ENCODE assay signal across 21 cellular contexts in the genomic region with DNA sequence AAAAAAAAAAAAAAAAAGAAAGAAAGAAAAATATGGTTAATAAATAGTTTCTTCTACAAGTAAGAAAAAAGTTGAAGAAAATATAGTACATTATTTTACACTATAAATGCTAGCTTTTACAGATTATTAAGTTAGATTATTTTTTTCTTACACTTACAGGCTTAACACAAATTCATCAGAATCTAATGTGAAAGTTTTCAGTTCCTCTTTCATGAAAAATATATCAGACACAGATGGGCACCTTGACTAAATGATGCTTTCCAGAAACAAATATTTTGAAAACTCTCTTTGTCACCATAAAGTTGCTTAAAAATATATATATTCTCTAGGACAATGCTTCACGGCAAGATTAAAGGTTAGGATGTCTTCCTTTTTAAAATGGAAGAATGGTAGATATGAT.
A peak's percentile ranks its signal among the peaks of the same experiment; 100 is the strongest.
DNase-seq lines count a peak whose midpoint lies in the region; ATAC-seq, FAIRE-seq and TF ChIP-seq lines count a peak whose summit lies in the region.
"Had no signal": no experiment of that assay in that cellular context is flagged by ENCODE, and none has a peak within 500 bp of the region (broad histone marks: within the 10 kb centered on the region; RNA-seq: fewer than 3 reads in every experiment).

No MANE protein-coding gene starts in this region.

- TF ChIP-seq POLR2A in GM12891 (IDR thresholded peaks at IDR 0.05; ENCODE audit: low read depth, low read length), result no peak

- H3K27ac ChIP-seq in mammary epithelial cell (ENCODE audit: insufficient read depth, low read depth, low read length) (no peak overlapping the region), mesenchymal stem cell (ENCODE audit: low read length, poor library complexity, severe bottlenecking) (no peak overlapping the region)
- H3K27ac ChIP-seq: 22Rv1 had no signal

- CTCF ChIA-PET in mammary epithelial cell (lab: Charles Lee; ENCODE audit: low non-redundant PET), result no interaction called here

- H3K9ac ChIP-seq in mammary epithelial cell (ENCODE audit: insufficient read depth, low read length) (no peak overlapping the region), mesenchymal stem cell (ENCODE audit: low read length) (no peak overlapping the region)

- no peak overlapping the region for H3K14ac ChIP-seq in mesenchymal stem cell (ENCODE audit: low read length in 2 of 2)

- no peak overlapping the region for H3K4ac ChIP-seq in mesenchymal stem cell (ENCODE audit: low read depth in 1 of 2, low read length in 2 of 2)

- H4K91ac ChIP-seq in mesenchymal stem cell (ENCODE audit: low read length), result no peak overlapping the region

- H4K8ac ChIP-seq in mesenchymal stem cell (ENCODE audit: low read length), result no peak overlapping the region

- no peaks in the 10 kb centered on the region for H3K9me3 Mint-ChIP-seq in stimulated activated memory B cell treated with anti-CD40 and anti-IgM and Interleukin-4, amounts not matched to agents 10 μg/mL and 1 μg/mL and 100 μg/mL, for 72 hours

- 90% methylated on average over 1 of the region's 1 CpG for WGBS in mammary epithelial cell (ENCODE audit: low coverage, missing lambda C conversion rate)
- WGBS in mesenchymal stem cell, result 93% methylated on average over 1 of the region's 1 CpG

- H3K23ac ChIP-seq in mesenchymal stem cell (ENCODE audit: low read length in 2 of 2), result no peak overlapping the region

- no peak for TF ChIP-seq CTCF in mammary epithelial cell (conservative IDR thresholded peaks at IDR 0.05 in 1 of 2, IDR thresholded peaks at IDR 0.05 in 1 of 2; ENCODE audit: extremely low read depth in 1 of 2, insufficient read depth in 1 of 2, low read depth in 1 of 2, low read length in 2 of 2)

- H4K20me1 ChIP-seq in mammary epithelial cell (ENCODE audit: insufficient read depth, low read length), result no peaks in the 10 kb centered on the region

- H2BK5ac ChIP-seq in mesenchymal stem cell (ENCODE audit: low read depth, low read length, poor library complexity, severe bottlenecking), result no peak overlapping the region

- ATAC-seq in GM18868 (IDR thresholded peaks at IDR 0.05; ENCODE audit: unreplicated experiment) (peak; percentile 49), GM21526 (IDR thresholded peaks at IDR 0.05; ENCODE audit: low FRiP score, unreplicated experiment) (peak; percentile 50), HG03175 (IDR thresholded peaks at IDR 0.05; ENCODE audit: unreplicated experiment) (peak; percentile 58), HG03457 (IDR thresholded peaks at IDR 0.05; ENCODE audit: unreplicated experiment) (no peak)
- ATAC-seq in stimulated activated memory B cell treated with anti-CD40 and anti-IgM and Interleukin-4, amounts not matched to agents 10 μg/mL and 1 μg/mL and 100 μg/mL, for 72 hours, result no peak
- ATAC-seq: HCT116, HepG2 had no signal

- no peak overlapping the region for H3K4me3 Mint-ChIP-seq in stimulated activated memory B cell treated with anti-CD40 and anti-IgM and Interleukin-4, amounts not matched to agents 10 μg/mL and 1 μg/mL and 100 μg/mL, for 72 hours
- H3K4me3 Mint-ChIP-seq: CD14-positive monocyte had no signal

- BruUV-seq in mammary epithelial cell (replicated peaks; lab: Mats Ljungman, UMichigan), result no TSS peak

- H3K79me2 ChIP-seq in mammary epithelial cell (ENCODE audit: insufficient read depth, low read length), result no peaks in the 10 kb centered on the region

- no peak overlapping the region for H2BK15ac ChIP-seq in mesenchymal stem cell (ENCODE audit: low read depth, poor library complexity, severe bottlenecking)

- no peak for FAIRE-seq in GM12891 (lab: Jason Lieb, UNC)
- FAIRE-seq: HepG2 had no signal

- H2BK120ac ChIP-seq in mesenchymal stem cell (ENCODE audit: low read depth, low read length), result no peak overlapping the region

- H3K4me2 ChIP-seq in mammary epithelial cell (ENCODE audit: insufficient read depth, low read depth, low read length) (no peak overlapping the region), mesenchymal stem cell (ENCODE audit: low read length, poor library complexity, severe bottlenecking) (no peak overlapping the region)

- intact Hi-C loops in mammary epithelial cell (cut with micrococcal nuclease), result no loop called here

- H2AFZ ChIP-seq in mammary epithelial cell (ENCODE audit: low read depth, low read length) (no peak overlapping the region), mesenchymal stem cell (ENCODE audit: low read depth, low read length) (no peak overlapping the region)

- no peak overlapping the region for H3K27ac Mint-ChIP-seq in stimulated activated memory B cell treated with anti-CD40 and anti-IgM and Interleukin-4, amounts not matched to agents 10 μg/mL and 1 μg/mL and 100 μg/mL, for 72 hours
- H3K27ac Mint-ChIP-seq: CD14-positive monocyte had no signal

- H3K36me3 Mint-ChIP-seq in stimulated activated memory B cell treated with anti-CD40 and anti-IgM and Interleukin-4, amounts not matched to agents 10 μg/mL and 1 μg/mL and 100 μg/mL, for 72 hours, result no peaks in the 10 kb centered on the region
- H3K36me3 Mint-ChIP-seq: CD14-positive monocyte had no signal

- H3K27me3 Mint-ChIP-seq in stimulated activated memory B cell treated with anti-CD40 and anti-IgM and Interleukin-4, amounts not matched to agents 10 μg/mL and 1 μg/mL and 100 μg/mL, for 72 hours, result no peaks in the 10 kb centered on the region

- H3K4me3 ChIP-seq in mammary epithelial cell (replicated peaks in 1 of 3; ENCODE audit: insufficient read depth in 1 of 3, low read depth in 2 of 3, low read length in 3 of 3), result no peak overlapping the region
- H3K4me3 ChIP-seq in mesenchymal stem cell (ENCODE audit: insufficient read depth in 1 of 2, low read depth in 1 of 2, low read length in 2 of 2), result no peak overlapping the region

- no peak for DNase-seq in GM12891 (ENCODE audit: insufficient read length, low spot score)
- no peak for DNase-seq in mammary epithelial cell
- no peak for DNase-seq in mesenchymal stem cell
- DNase-seq: DMS79 treated with DMSO at 0.1 percent for 48 hours, GOT3, KBM-7, NCI-H1417, NCI-H187 treated with DMSO at 0.1 percent for 48 hours, NCI-H2227 treated with DMSO at 0.1 percent for 48 hours, NCI-H526, T-helper 1 cell, T-helper 9 cell had no signal

- H3K27me3 ChIP-seq in mammary epithelial cell (ENCODE audit: insufficient read depth, low read length) (no peaks in the 10 kb centered on the region), mesenchymal stem cell (ENCODE audit: control insufficient read depth in 1 of 2, insufficient read depth in 1 of 2, low read length in 2 of 2) (no peaks in the 10 kb centered on the region)

- H2BK12ac ChIP-seq in mesenchymal stem cell (ENCODE audit: low read length in 2 of 2), result no peak overlapping the region

- no peaks in the 10 kb centered on the region for H3K4me1 Mint-ChIP-seq in stimulated activated memory B cell treated with anti-CD40 and anti-IgM and Interleukin-4, amounts not matched to agents 10 μg/mL and 1 μg/mL and 100 μg/mL, for 72 hours
- H3K4me1 Mint-ChIP-seq: CD14-positive monocyte had no signal

- H3K4me1 ChIP-seq in mammary epithelial cell (ENCODE audit: insufficient read depth, low read length) (no peaks in the 10 kb centered on the region), mesenchymal stem cell (ENCODE audit: control insufficient read depth, insufficient read depth, low read depth, low read length) (no peaks in the 10 kb centered on the region)

- H3K9me3 ChIP-seq in mammary epithelial cell (replicated peaks; ENCODE audit: insufficient read depth, low read length) (no peaks in the 10 kb centered on the region), mesenchymal stem cell (ENCODE audit: control insufficient read depth, low read length) (no peaks in the 10 kb centered on the region)

- no peaks in the 10 kb centered on the region for H3K79me1 ChIP-seq in mesenchymal stem cell (replicated peaks; ENCODE audit: low read length, poor library complexity, severe bottlenecking)

- no peak overlapping the region for H3K18ac ChIP-seq in mesenchymal stem cell (ENCODE audit: low read depth in 1 of 2, low read length in 2 of 2)

- no peak overlapping the region for H2AK5ac ChIP-seq in mesenchymal stem cell (ENCODE audit: low read length, severe bottlenecking)

- H3K36me3 ChIP-seq in mammary epithelial cell (ENCODE audit: insufficient read depth, low read length) (no peaks in the 10 kb centered on the region), mesenchymal stem cell (ENCODE audit: control insufficient read depth in 1 of 2, insufficient read depth in 2 of 2, low read depth in 1 of 2, low read length in 2 of 2) (no peaks in the 10 kb centered on the region)

- dilution Hi-C loops in mammary epithelial cell (cut with HindIII; ENCODE audit: low sequenced_read_pairs), result no loop called here

- in situ Hi-C loops in mammary epithelial cell (cut with MboI; ENCODE audit: low sequenced_read_pairs in 2 of 2), result no loop called here

TF ChIP-seq in GM12891, 5 proteins besides CTCF, POLR2A, EP300 and RAD21:
- TF ChIP-seq SPI1 (IDR thresholded peaks at IDR 0.05; ENCODE audit: low read depth, low read length) (peak; percentile 71; the same call in 1 of the 2 replicates), PAX5 (IDR thresholded peaks at IDR 0.05; ENCODE audit: insufficient read depth, low read length, severe bottlenecking) (no peak)

Comparison
In these comparisons a context has a peak if more than half of its experiments do, and no peak if none do; other contexts are left out.
1. ATAC-seq: peak in GM18868 (single experiment), GM21526 (single experiment) and HG03175 (single experiment); none in HG03457 (single experiment) and stimulated activated memory B cell treated with anti-CD40 and anti-IgM and Interleukin-4, amounts not matched to agents 10 μg/mL and 1 μg/mL and 100 μg/mL, for 72 hours (single experiment).